1 cellular context compared by ENCODE assay signal in the genomic region with DNA sequence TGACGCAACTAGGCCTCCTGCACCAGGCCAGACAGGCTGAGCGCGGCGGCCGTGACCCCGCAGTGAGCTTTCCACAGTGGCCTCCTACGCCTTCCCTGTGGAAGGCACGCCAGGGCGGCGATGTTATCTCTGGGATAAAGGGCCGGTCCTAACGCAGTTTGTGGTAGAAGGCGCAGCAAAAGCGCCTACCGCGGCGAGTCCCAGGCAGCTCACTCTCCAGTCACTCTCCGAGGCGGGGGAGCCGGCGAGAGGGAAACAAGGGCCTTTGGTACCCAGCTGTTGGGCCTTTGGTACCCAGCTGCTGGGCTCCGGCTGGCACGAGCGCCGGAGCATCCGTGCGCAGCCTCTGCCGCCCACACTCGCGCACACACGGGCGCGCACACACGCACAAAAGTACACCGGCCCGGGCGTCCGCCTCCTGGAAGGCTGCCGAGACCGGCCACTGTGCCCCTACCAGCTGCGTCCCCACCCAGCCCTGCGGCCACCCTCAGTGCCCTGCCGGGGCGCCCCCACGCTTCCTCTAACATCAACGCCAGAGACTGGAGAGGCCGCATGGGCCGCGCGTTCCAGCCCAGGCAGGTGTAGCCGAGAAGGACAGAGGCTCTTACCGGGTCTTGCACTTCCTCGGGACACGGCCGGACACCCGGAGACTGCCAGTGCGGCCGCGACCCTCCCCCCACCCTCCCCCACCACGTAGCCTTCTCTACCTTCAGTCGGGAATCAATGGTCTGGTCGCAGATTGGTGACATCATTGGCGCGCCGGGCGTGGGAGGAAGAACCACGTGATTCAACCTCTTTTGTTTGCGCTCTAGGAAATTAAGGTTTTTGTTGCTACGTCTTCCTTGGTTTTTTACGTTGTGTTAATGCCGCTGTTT.
TF ChIP-seq lines count a peak whose summit lies in the region.

No MANE protein-coding gene starts in this region.

TF ChIP-seq in GM12878, 131 proteins besides CTCF, POLR2A, EP300 and RAD21 (continued from another document):
- TF ChIP-seq EED (IDR thresholded peaks at IDR 0.05; ENCODE audit: low read depth): peak; percentile 43; the same call in 1 of the 2 replicates
- no peak; the same call in 1 of the 2 replicates for TF ChIP-seq NR2C1 (IDR thresholded peaks at IDR 0.05)
- no peak for TF ChIP-seq BACH1 (IDR thresholded peaks at IDR 0.05; ENCODE audit: borderline replicate concordance)
- TF ChIP-seq, protein P1, sequence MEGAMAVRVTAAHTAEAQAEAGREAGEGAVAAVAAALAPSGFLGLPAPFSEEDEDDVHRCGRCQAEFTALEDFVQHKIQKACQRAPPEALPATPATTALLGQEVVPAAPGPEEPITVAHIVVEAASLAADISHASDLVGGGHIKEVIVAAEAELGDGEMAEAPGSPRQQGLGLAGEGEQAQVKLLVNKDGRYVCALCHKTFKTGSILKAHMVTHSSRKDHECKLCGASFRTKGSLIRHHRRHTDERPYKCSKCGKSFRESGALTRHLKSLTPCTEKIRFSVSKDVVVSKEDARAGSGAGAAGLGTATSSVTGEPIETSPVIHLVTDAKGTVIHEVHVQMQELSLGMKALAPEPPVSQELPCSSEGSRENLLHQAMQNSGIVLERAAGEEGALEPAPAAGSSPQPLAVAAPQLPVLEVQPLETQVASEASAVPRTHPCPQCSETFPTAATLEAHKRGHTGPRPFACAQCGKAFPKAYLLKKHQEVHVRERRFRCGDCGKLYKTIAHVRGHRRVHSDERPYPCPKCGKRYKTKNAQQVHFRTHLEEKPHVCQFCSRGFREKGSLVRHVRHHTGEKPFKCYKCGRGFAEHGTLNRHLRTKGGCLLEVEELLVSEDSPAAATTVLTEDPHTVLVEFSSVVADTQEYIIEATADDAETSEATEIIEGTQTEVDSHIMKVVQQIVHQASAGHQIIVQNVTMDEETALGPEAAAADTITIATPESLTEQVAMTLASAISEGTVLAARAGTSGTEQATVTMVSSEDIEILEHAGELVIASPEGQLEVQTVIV (IDR thresholded peaks at IDR 0.05; ENCODE audit: borderline replicate concordance, partially characterized antibody): no peak
- TF ChIP-seq NRF1 (conservative IDR thresholded peaks at IDR 0.05; ENCODE audit: low read depth, low read length): 0 out of 2 replicates have a peak, but pooled peaks have one; percentile 26
- peak; percentile 77 for TF ChIP-seq GATAD2B (conservative IDR thresholded peaks at IDR 0.05; ENCODE audit: low read depth)
- 0 out of 2 replicates have a peak, but pooled peaks have one; percentile 32 for TF ChIP-seq ASH2L (IDR thresholded peaks at IDR 0.05; ENCODE audit: borderline replicate concordance, low read depth)
- TF ChIP-seq POLR2AphosphoS2 (IDR thresholded peaks at IDR 0.05; ENCODE audit: low read depth, low read length): peak; percentile 53; the same call in 1 of the 2 replicates
- TF ChIP-seq, protein P2, sequence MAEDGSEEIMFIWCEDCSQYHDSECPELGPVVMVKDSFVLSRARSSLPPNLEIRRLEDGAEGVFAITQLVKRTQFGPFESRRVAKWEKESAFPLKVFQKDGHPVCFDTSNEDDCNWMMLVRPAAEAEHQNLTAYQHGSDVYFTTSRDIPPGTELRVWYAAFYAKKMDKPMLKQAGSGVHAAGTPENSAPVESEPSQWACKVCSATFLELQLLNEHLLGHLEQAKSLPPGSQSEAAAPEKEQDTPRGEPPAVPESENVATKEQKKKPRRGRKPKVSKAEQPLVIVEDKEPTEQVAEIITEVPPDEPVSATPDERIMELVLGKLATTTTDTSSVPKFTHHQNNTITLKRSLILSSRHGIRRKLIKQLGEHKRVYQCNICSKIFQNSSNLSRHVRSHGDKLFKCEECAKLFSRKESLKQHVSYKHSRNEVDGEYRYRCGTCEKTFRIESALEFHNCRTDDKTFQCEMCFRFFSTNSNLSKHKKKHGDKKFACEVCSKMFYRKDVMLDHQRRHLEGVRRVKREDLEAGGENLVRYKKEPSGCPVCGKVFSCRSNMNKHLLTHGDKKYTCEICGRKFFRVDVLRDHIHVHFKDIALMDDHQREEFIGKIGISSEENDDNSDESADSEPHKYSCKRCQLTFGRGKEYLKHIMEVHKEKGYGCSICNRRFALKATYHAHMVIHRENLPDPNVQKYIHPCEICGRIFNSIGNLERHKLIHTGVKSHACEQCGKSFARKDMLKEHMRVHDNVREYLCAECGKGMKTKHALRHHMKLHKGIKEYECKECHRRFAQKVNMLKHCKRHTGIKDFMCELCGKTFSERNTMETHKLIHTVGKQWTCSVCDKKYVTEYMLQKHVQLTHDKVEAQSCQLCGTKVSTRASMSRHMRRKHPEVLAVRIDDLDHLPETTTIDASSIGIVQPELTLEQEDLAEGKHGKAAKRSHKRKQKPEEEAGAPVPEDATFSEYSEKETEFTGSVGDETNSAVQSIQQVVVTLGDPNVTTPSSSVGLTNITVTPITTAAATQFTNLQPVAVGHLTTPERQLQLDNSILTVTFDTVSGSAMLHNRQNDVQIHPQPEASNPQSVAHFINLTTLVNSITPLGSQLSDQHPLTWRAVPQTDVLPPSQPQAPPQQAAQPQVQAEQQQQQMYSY (CRISPR knock-in tag; IDR thresholded peaks at IDR 0.05): no peak
- peak in 1 of 2 experiments; percentile 92; a peak in 2 of 4 replicates for TF ChIP-seq SRF (IDR thresholded peaks at IDR 0.05; ENCODE audit: low read depth in 2 of 2, low read length in 2 of 2)
- TF ChIP-seq, protein P3, sequence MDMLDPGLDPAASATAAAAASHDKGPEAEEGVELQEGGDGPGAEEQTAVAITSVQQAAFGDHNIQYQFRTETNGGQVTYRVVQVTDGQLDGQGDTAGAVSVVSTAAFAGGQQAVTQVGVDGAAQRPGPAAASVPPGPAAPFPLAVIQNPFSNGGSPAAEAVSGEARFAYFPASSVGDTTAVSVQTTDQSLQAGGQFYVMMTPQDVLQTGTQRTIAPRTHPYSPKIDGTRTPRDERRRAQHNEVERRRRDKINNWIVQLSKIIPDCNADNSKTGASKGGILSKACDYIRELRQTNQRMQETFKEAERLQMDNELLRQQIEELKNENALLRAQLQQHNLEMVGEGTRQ (IDR thresholded peaks at IDR 0.05; ENCODE audit: borderline replicate concordance, low read depth, low read length): peak; percentile 90
- peak; percentile 34; the same call in 1 of the 2 replicates for TF ChIP-seq ELK1 (IDR thresholded peaks at IDR 0.05; ENCODE audit: low read depth, low read length)
- peak; percentile 88 for TF ChIP-seq USF1 (IDR thresholded peaks at IDR 0.05; ENCODE audit: borderline replicate concordance, extremely low read length, insufficient read depth, low read depth, low read length)
- peak; percentile 69; the same call in 1 of the 2 replicates for TF ChIP-seq CBFB (IDR thresholded peaks at IDR 0.05; ENCODE audit: low read depth)
- no peak for TF ChIP-seq SUPT20H (IDR thresholded peaks at IDR 0.05; ENCODE audit: borderline replicate concordance, control insufficient read depth, low read depth, low read length)
- TF ChIP-seq CUX1 (IDR thresholded peaks at IDR 0.05; ENCODE audit: insufficient replicate concordance, low read depth, low read length): no peak
- TF ChIP-seq, protein P4, sequence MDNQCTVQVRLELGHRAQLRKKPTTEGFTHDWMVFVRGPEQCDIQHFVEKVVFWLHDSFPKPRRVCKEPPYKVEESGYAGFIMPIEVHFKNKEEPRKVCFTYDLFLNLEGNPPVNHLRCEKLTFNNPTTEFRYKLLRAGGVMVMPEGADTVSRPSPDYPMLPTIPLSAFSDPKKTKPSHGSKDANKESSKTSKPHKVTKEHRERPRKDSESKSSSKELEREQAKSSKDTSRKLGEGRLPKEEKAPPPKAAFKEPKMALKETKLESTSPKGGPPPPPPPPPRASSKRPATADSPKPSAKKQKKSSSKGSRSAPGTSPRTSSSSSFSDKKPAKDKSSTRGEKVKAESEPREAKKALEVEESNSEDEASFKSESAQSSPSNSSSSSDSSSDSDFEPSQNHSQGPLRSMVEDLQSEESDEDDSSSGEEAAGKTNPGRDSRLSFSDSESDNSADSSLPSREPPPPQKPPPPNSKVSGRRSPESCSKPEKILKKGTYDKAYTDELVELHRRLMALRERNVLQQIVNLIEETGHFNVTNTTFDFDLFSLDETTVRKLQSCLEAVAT (IDR thresholded peaks at IDR 0.05): peak; percentile 87
